Comparison of ENCODE assay signal across 9 cellular contexts in the genomic region with DNA sequence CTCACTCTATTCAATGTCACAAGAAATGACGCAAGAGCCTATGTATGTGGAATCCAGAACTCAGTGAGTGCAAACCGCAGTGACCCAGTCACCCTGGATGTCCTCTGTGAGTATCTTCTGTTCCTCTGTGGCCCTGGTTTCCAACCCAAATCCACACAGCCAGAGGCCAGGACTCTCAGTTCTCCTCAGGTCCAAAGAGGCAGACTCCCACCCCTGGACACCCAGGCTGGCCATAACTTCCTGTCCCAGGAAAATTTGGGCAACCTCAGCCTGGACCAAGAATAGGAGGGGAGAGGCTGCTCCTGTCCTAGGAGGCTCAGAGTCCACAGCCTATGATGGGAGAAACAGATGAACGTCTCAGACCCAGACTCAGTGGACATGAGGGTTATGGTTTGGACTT. TPM values are rescaled to one million over a fixed set of nuclear protein-coding genes. Genes with fewer than 3 reads are reported as not detected.
"Had no signal": no experiment of that assay in that cellular context is flagged by ENCODE, and none has a peak within 500 bp of the region (broad histone marks: within the 10 kb centered on the region; RNA-seq: fewer than 3 reads in every experiment).

No MANE protein-coding gene starts in this region.

- H3K27ac ChIP-seq: HL-60, KMS-11 had no signal

- H3K4me3 ChIP-seq: K562 had no signal

- FAIRE-seq: HTR-8/SVneo, K562 had no signal

- ATAC-seq: K562 had no signal

- DNase-seq: IMR-90, KBM-7, KG1 had no signal

- H3K4me2 ChIP-seq: KMS-11 had no signal

- H3K9ac ChIP-seq: KMS-11 had no signal

RNA-seq across cellular contexts. Expression of gene CEACAM5, which starts 11.7 kb away (rescaled TPM):
- total RNA-seq: HT1080, IMR-90 had no signal
- polyA plus RNA-seq: IgD-negative memory B cell, IMR-90, K562 had no signal

RNA-seq across cellular contexts. Expression of gene CEACAM7, which starts 32.0 kb away (rescaled TPM):
- total RNA-seq: HT1080, IMR-90, K562 had no signal
- polyA plus RNA-seq: IgD-negative memory B cell, IMR-90, K562 had no signal

RNA-seq across cellular contexts. Expression of gene CEACAM6, which starts 35.2 kb away (rescaled TPM):
- total RNA-seq: HT1080, IMR-90 had no signal
- polyA plus RNA-seq: IgD-negative memory B cell, IMR-90, K562 had no signal
